ENCODE assay signal across 23 cellular contexts in the genomic region with DNA sequence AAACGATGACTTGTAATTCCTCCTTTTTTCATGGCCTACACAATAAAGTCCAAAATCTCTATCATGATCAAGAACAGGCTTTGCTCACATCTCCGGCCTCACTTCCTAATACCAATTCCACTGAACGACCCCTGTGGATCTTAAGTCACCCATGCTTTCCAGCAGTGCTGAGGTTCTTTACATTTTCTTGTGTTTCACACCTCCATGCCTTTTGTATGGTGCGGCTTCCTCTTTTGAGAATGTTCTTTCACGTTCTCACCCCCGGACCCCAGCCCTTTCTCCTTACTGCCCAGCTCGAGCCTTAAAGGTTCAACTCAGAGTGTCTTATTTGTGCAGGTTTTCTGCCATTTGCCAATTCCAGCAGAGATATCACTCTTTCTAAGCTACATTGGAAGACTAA.
"Had no signal": no experiment of that assay in that cellular context is flagged by ENCODE, and none has a peak within 500 bp of the region (broad histone marks: within the 10 kb centered on the region; RNA-seq: fewer than 3 reads in every experiment).

No MANE protein-coding gene starts in this region.

- H3K4me3 Mint-ChIP-seq: activated CD4-positive, alpha-beta T cell treated with anti-CD3 and anti-CD28 coated beads, Interleukin-2, amount 10 ng/mL, durations not matched to agents 7 days and 5 days; activated CD8-positive, alpha-beta T cell treated with anti-CD3 and anti-CD28 coated beads, Interleukin-2, amount 10 ng/mL, durations not matched to agents 7 days and 5 days; activated naive CD8-positive, alpha-beta T cell; activated T-cell treated with anti-CD3 and anti-CD28 coated beads, Interleukin-2, amount 50 U/mL, for 4 hours; effector memory CD8-positive, alpha-beta T cell had no signal

- H3K9me3 ChIP-seq: adrenal gland, ascending aorta, esophagus squamous epithelium, gastrocnemius medialis, left ventricle myocardium inferior, ovary, thoracic aorta, upper lobe of right lung had no signal

- H3K27me3 Mint-ChIP-seq: activated CD4-positive, alpha-beta T cell treated with anti-CD3 and anti-CD28 coated beads, Interleukin-2, amount 10 ng/mL, durations not matched to agents 7 days and 5 days; activated naive CD8-positive, alpha-beta T cell; effector memory CD8-positive, alpha-beta T cell had no signal

- H3K4me1 ChIP-seq: ascending aorta, left ventricle myocardium inferior, upper lobe of right lung had no signal

- H3K9me3 Mint-ChIP-seq: activated CD4-positive, alpha-beta T cell treated with anti-CD3 and anti-CD28 coated beads, Interleukin-2, amount 10 ng/mL, durations not matched to agents 7 days and 5 days; activated T-cell treated with anti-CD3 and anti-CD28 coated beads, Interleukin-2, amount 50 U/mL, for 4 hours; activated T-helper 2 cell treated with anti-CD3 and anti-CD28 coated beads, Interferon-gamma antibody, Interleukin-2, Interleukin-4, amounts not matched to agents 10 μg/mL and 5 μg/mL and 100 μg/mL, durations not matched to agents 14 hours and 24 hours and 36 hours; effector memory CD8-positive, alpha-beta T cell had no signal

- H3K27ac Mint-ChIP-seq: activated CD4-positive, alpha-beta T cell treated with anti-CD3 and anti-CD28 coated beads, Interleukin-2, amount 10 ng/mL, durations not matched to agents 7 days and 5 days; activated CD8-positive, alpha-beta T cell treated with anti-CD3 and anti-CD28 coated beads, Interleukin-2, amount 10 ng/mL, durations not matched to agents 7 days and 5 days; activated naive CD8-positive, alpha-beta T cell; activated T-helper 2 cell treated with anti-CD3 and anti-CD28 coated beads, Interferon-gamma antibody, Interleukin-2, Interleukin-4, amounts not matched to agents 10 μg/mL and 5 μg/mL and 100 μg/mL, durations not matched to agents 14 hours and 24 hours and 36 hours had no signal

- ATAC-seq: activated CD8-positive, alpha-beta T cell treated with anti-CD3 and anti-CD28 coated beads, Interleukin-2, amount 10 ng/mL, durations not matched to agents 7 days and 5 days; activated T-cell treated with anti-CD3 and anti-CD28 coated beads, Interleukin-2, amount 50 U/mL, for 4 hours; effector memory CD8-positive, alpha-beta T cell; gastrocnemius medialis; right cardiac atrium; upper lobe of right lung had no signal

- H3K36me3 ChIP-seq: adrenal gland, ascending aorta, gastrocnemius medialis, left ventricle myocardium inferior, ovary, thoracic aorta, upper lobe of right lung had no signal

- H3K27ac ChIP-seq: adrenal gland, ascending aorta, dorsolateral prefrontal cortex, esophagus squamous epithelium, gastrocnemius medialis, left ventricle myocardium inferior, ovary, thoracic aorta, upper lobe of right lung had no signal

- DNase-seq: activated CD4-positive, alpha-beta T cell treated with anti-CD3 and anti-CD28 coated beads, Interleukin-2, amount 10 ng/mL, durations not matched to agents 7 days and 5 days; activated CD4-positive, CD25-positive, alpha-beta regulatory T cell treated with anti-CD3 and anti-CD28 coated beads, Interleukin-2, amount 50 U/mL, for 72 hours; activated CD8-positive, alpha-beta T cell treated with anti-CD3 and anti-CD28 coated beads, Interleukin-2, amount 10 ng/mL, durations not matched to agents 7 days and 5 days; activated naive CD4-positive, alpha-beta T cell; activated T-cell treated with anti-CD3 and anti-CD28 coated beads, Interleukin-2, amount 50 U/mL, for 4 hours; adrenal gland; central memory CD4-positive, alpha-beta T cell; dorsolateral prefrontal cortex; effector memory CD8-positive, alpha-beta T cell; esophagus squamous epithelium; gastrocnemius medialis; hippocampal formation; left ventricle myocardium inferior; ovary; right cardiac atrium; stimulated activated CD4-positive, alpha-beta T cell treated with anti-CD3 and anti-CD28 coated beads, Interleukin-4, amount 100 ng/mL, for 24 hours; stimulated activated naive CD4-positive, alpha-beta T cell treated with Interleukin-2 at 50 U/mL for 16 hours; T1000; upper lobe of right lung had no signal

- H3K27me3 ChIP-seq: adrenal gland, ascending aorta, dorsolateral prefrontal cortex, esophagus squamous epithelium, gastrocnemius medialis, ovary, upper lobe of right lung had no signal

- H3K4me3 ChIP-seq: adrenal gland, ascending aorta, dorsolateral prefrontal cortex, esophagus squamous epithelium, gastrocnemius medialis, left ventricle myocardium inferior, ovary, thoracic aorta, upper lobe of right lung had no signal

- H3K4me1 Mint-ChIP-seq: activated CD4-positive, alpha-beta T cell treated with anti-CD3 and anti-CD28 coated beads, Interleukin-2, amount 10 ng/mL, durations not matched to agents 7 days and 5 days had no signal
